8 cellular contexts compared by ENCODE assay signal in genomic region chr20:50110141-50111047, GRCh38. TPM values are rescaled to one million over a fixed set of nuclear protein-coding genes. Genes with fewer than 3 reads are reported as not detected.
DNase-seq lines count a peak whose midpoint lies in the region; ATAC-seq and TF ChIP-seq lines count a peak whose summit lies in the region.

No MANE protein-coding gene starts in this region.

- BruUV-seq in IMR-90 (replicated peaks; lab: Mats Ljungman, UMichigan), result no TSS peak

- CTCF ChIA-PET in IMR-90 (lab: Yijun Ruan, JAX), result interaction anchor here (0.6 to 1.1 kb wide), 2 partner anchors 22 to 639 kb away, joined by 4 read pairs; no protein-coding TSS in a partner anchor

- no peak overlapping the region for H3K4ac ChIP-seq in IMR-90 (ENCODE audit: low read depth, low read length)

- H2BK15ac ChIP-seq in IMR-90 (ENCODE audit: low read depth, low read length), result no peak overlapping the region

- no peak overlapping the region for H3K9ac ChIP-seq in IMR-90 (ENCODE audit: low read depth, low read length)
- H3K9ac ChIP-seq in iPS-15b (ENCODE audit: low read depth, low read length), result no peak overlapping the region
- peak overlapping the region; percentile 13 to 36 for H3K9ac ChIP-seq in stomach smooth muscle (ENCODE audit: low read length in 2 of 2)

- H2AK5ac ChIP-seq in IMR-90 (ENCODE audit: low read depth, low read length), result peak overlapping the region; percentile 30

- H2BK120ac ChIP-seq in IMR-90 (ENCODE audit: low read depth, low read length), result no peak overlapping the region

- H3K18ac ChIP-seq in IMR-90 (ENCODE audit: low read depth, low read length), result no peak overlapping the region

- no peak overlapping the region for H4K91ac ChIP-seq in IMR-90 (ENCODE audit: insufficient read depth, low read depth, low read length)

- peak overlapping the region; percentile 42 for H2BK5ac ChIP-seq in IMR-90 (ENCODE audit: low read depth, low read length, poor library complexity, severe bottlenecking)

- H3K79me1 ChIP-seq in IMR-90 (ENCODE audit: low read depth in 1 of 2, low read length in 2 of 2), result peaks cover 21 to 77% of the 10 kb centered on the region in 2 experiments

- peak overlapping the region; percentile 100 for H3K4me3 Mint-ChIP-seq in activated T-helper 1 cell treated with anti-CD3 and anti-CD28 coated beads, Interleukin-12 subunit alpha, Interleukin-12 subunit beta, Interleukin-2, Interleukin-4 antibody, amounts not matched to agents 30 ng/mL and 10 ng/mL and 1 ng/mL, durations not matched to agents 14 hours and 24 hours and 36 hours

- H3K27ac Mint-ChIP-seq in activated T-helper 1 cell treated with anti-CD3 and anti-CD28 coated beads, Interleukin-12 subunit alpha, Interleukin-12 subunit beta, Interleukin-2, Interleukin-4 antibody, amounts not matched to agents 30 ng/mL and 10 ng/mL and 1 ng/mL, durations not matched to agents 14 hours and 24 hours and 36 hours, result peak overlapping the region; percentile 87

- DNase-seq in heart left ventricle (no peak), Right ventricle myocardium inferior (ENCODE audit: missing footprints) (no peak), IMR-90 (no peak), NCI-H2196 treated with DMSO at 0.1 percent for 48 hours (lab: John Stamatoyannopoulos, UW; ENCODE audit: unreplicated experiment) (no peak), 8988T (no peak)
- DNase-seq in activated T-helper 1 cell treated with anti-CD3 and anti-CD28 coated beads, Interleukin-12 subunit alpha, Interleukin-12 subunit beta, Interleukin-2, Interleukin-4 antibody, amounts not matched to agents 30 ng/mL and 10 ng/mL and 1 ng/mL, durations not matched to agents 14 hours and 24 hours and 36 hours (ENCODE audit: low spot score), result peak; percentile 52

- peaks cover 30% of the 10 kb centered on the region for H3K9me1 ChIP-seq in IMR-90 (ENCODE audit: insufficient read depth, low read length)

- peak overlapping the region in 1 of 2 experiments; percentile 39; a peak in 1 of 4 replicates for H4K8ac ChIP-seq in IMR-90 (ENCODE audit: low read depth in 2 of 2, low read length in 2 of 2)

- ATAC-seq in heart left ventricle, result no peak
- no peak for ATAC-seq in Right ventricle myocardium inferior
- no peak for ATAC-seq in IMR-90 (ENCODE audit: low read depth)

- H3K27ac ChIP-seq in heart left ventricle (peak overlapping the region in 9 of 12 donors; percentile 13 to 100 (median 97)), IMR-90 (ENCODE audit: insufficient read depth, low read length) (0 out of 2 replicates have a peak overlapping the region, but pooled peaks have one; percentile 16), stomach smooth muscle (ENCODE audit: low read length) (peak overlapping the region; percentile 96)

- peak overlapping the region; percentile 95 for H3K4me2 ChIP-seq in IMR-90 (ENCODE audit: low read depth, low read length)

- no peaks in the 10 kb centered on the region for H3K27me3 Mint-ChIP-seq in activated T-helper 1 cell treated with anti-CD3 and anti-CD28 coated beads, Interleukin-12 subunit alpha, Interleukin-12 subunit beta, Interleukin-2, Interleukin-4 antibody, amounts not matched to agents 30 ng/mL and 10 ng/mL and 1 ng/mL, durations not matched to agents 14 hours and 24 hours and 36 hours (ENCODE audit: insufficient read depth)

- no peak overlapping the region for H2AFZ ChIP-seq in IMR-90 (replicated peaks; ENCODE audit: low read length, poor library complexity)

- H4K20me1 ChIP-seq in IMR-90 (ENCODE audit: insufficient read depth, low read length), result peaks cover 68% of the 10 kb centered on the region

- H3K36me3 Mint-ChIP-seq in activated T-helper 1 cell treated with anti-CD3 and anti-CD28 coated beads, Interleukin-12 subunit alpha, Interleukin-12 subunit beta, Interleukin-2, Interleukin-4 antibody, amounts not matched to agents 30 ng/mL and 10 ng/mL and 1 ng/mL, durations not matched to agents 14 hours and 24 hours and 36 hours (ENCODE audit: low read depth), result peaks cover 19% of the 10 kb centered on the region

- H3K23ac ChIP-seq in IMR-90 (ENCODE audit: low read depth, low read length), result peak overlapping the region; percentile 55

- H3K56ac ChIP-seq in IMR-90 (ENCODE audit: extremely low read depth, insufficient read depth, low read length), result no peak overlapping the region

- intact Hi-C loops in heart left ventricle (cut with DNase I) (loop anchor here in 2 of 10 donors (10.0 kb wide), 2 partner anchors 354 to 364 kb away; no protein-coding TSS in a partner anchor), Right ventricle myocardium inferior (cut with DNase I) (loop anchor here (10.0 kb wide), 1 partner anchor 624 kb away; the partner anchor contains the start of gene PARD6B), IMR-90 (cut with micrococcal nuclease) (no loop called here)
- intact Hi-C loops in activated T-helper 1 cell treated with anti-CD3 and anti-CD28 coated beads, Interleukin-12 subunit alpha, Interleukin-12 subunit beta, Interleukin-2, Interleukin-4 antibody, amounts not matched to agents 30 ng/mL and 10 ng/mL and 1 ng/mL, durations not matched to agents 14 hours and 24 hours and 36 hours (cut with micrococcal nuclease), result loop anchor here (1.0 to 10.0 kb wide), 8 partner anchors 229 to 923 kb away; partner anchors contain the start of genes DDX27, SLC9A8 and STAU1

- dilution Hi-C loops in IMR-90 (cut with HindIII; ENCODE audit: low sequenced_read_pairs, unreplicated experiment), result no loop called here

- peaks cover 19 to 91% (median 79%) of the 10 kb centered on the region in 12 donors for H3K4me1 ChIP-seq in heart left ventricle
- H3K4me1 ChIP-seq in IMR-90 (ENCODE audit: control insufficient read depth, insufficient read depth, low read length), result peaks cover 38% of the 10 kb centered on the region
- peaks cover 24% of the 10 kb centered on the region for H3K4me1 ChIP-seq in iPS-15b (ENCODE audit: control insufficient read depth, insufficient read depth, low read length)
- peaks cover 72% of the 10 kb centered on the region for H3K4me1 ChIP-seq in stomach smooth muscle (ENCODE audit: control insufficient read depth, insufficient read depth, low read length)

- no peaks in the 10 kb centered on the region for H3K9me3 Mint-ChIP-seq in activated T-helper 1 cell treated with anti-CD3 and anti-CD28 coated beads, Interleukin-12 subunit alpha, Interleukin-12 subunit beta, Interleukin-2, Interleukin-4 antibody, amounts not matched to agents 30 ng/mL and 10 ng/mL and 1 ng/mL, durations not matched to agents 14 hours and 24 hours and 36 hours

- no peak for TF ChIP-seq CTCF in heart left ventricle (IDR thresholded peaks at IDR 0.05)
- TF ChIP-seq CTCF in IMR-90 (conservative IDR thresholded peaks at IDR 0.05; ENCODE audit: low read depth, low read length), result no peak

- 18 to 28% (median 21%) methylated on average over 4 of the region's 4 CpGs for WGBS in heart left ventricle, 4 donors
- WGBS in IMR-90 (ENCODE audit: extremely low coverage in 2 of 2, insufficient read length in 1 of 2), 2 experiments, result 91% methylated on average over 1 of the region's 4 CpGs; no CpG with 5 or more reads in 1 of the 2 experiments

- no peak overlapping the region for H4K5ac ChIP-seq in IMR-90 (ENCODE audit: low read depth, low read length)

- POLR2A ChIA-PET in IMR-90 (lab: Charles Lee; ENCODE audit: unreplicated experiment), result no interaction called here

- H3K4me3 ChIP-seq in heart left ventricle, result peak overlapping the region in 4 of 12 donors; percentile 89 to 98 (median 93)
- no peak overlapping the region for H3K4me3 ChIP-seq in IMR-90 (ENCODE audit: insufficient read depth, low read depth, low read length)
- H3K4me3 ChIP-seq in iPS-15b (ENCODE audit: low read depth, low read length), result peak overlapping the region; percentile 6
- peak overlapping the region in 1 of 2 donors; percentile 92 for H3K4me3 ChIP-seq in stomach smooth muscle (ENCODE audit: low read length in 2 of 2)

- TF ChIP-seq POLR2A in heart left ventricle (IDR thresholded peaks at IDR 0.05) (no peak), IMR-90 (IDR thresholded peaks at IDR 0.05; ENCODE audit: low read depth, low read length) (no peak; the same call in 1 of the 2 replicates)

- H3K27me3 ChIP-seq in heart left ventricle, result no peaks in the 10 kb centered on the region
- no peaks in the 10 kb centered on the region for H3K27me3 ChIP-seq in IMR-90 (ENCODE audit: control insufficient read depth, insufficient read depth, low read length)
- H3K27me3 ChIP-seq in iPS-15b (ENCODE audit: control insufficient read depth, insufficient read depth, low read length), result no peaks in the 10 kb centered on the region
- no peaks in the 10 kb centered on the region for H3K27me3 ChIP-seq in stomach smooth muscle (ENCODE audit: control insufficient read depth in 1 of 2, insufficient read depth in 2 of 2, low read length in 2 of 2)

- peaks cover 73% of the 10 kb centered on the region for H3K4me1 Mint-ChIP-seq in activated T-helper 1 cell treated with anti-CD3 and anti-CD28 coated beads, Interleukin-12 subunit alpha, Interleukin-12 subunit beta, Interleukin-2, Interleukin-4 antibody, amounts not matched to agents 30 ng/mL and 10 ng/mL and 1 ng/mL, durations not matched to agents 14 hours and 24 hours and 36 hours (ENCODE audit: low read depth)

- no peak overlapping the region for H2BK20ac ChIP-seq in IMR-90 (ENCODE audit: low read depth, low read length)

- TF ChIP-seq RAD21 in IMR-90 (IDR thresholded peaks at IDR 0.05; ENCODE audit: low read length), result no peak

- peak overlapping the region; percentile 16; the same call in 1 of the 2 replicates for H3K14ac ChIP-seq in IMR-90 (replicated peaks; ENCODE audit: low read depth, low read length)

- peaks cover 0 to 15% (median 0%) of the 10 kb centered on the region in 9 donors for H3K36me3 ChIP-seq in heart left ventricle
- peaks cover 5% of the 10 kb centered on the region for H3K36me3 ChIP-seq in IMR-90 (ENCODE audit: control insufficient read depth, insufficient read depth, low read length)
- no peaks in the 10 kb centered on the region for H3K36me3 ChIP-seq in iPS-15b (ENCODE audit: control insufficient read depth, insufficient read depth, low read length)
- no peaks in the 10 kb centered on the region for H3K36me3 ChIP-seq in stomach smooth muscle (ENCODE audit: control insufficient read depth in 2 of 2, insufficient read depth in 2 of 2, low read length in 2 of 2)

- in situ Hi-C loops in IMR-90 (cut with MboI; ENCODE audit: low sequenced_read_pairs), result no loop called here

- no peak overlapping the region for H2AK9ac ChIP-seq in IMR-90 (replicated peaks; ENCODE audit: low read depth, low read length, poor library complexity)

- H3K9me3 ChIP-seq in heart left ventricle, result no peaks in the 10 kb centered on the region
- no peaks in the 10 kb centered on the region for H3K9me3 ChIP-seq in IMR-90 (ENCODE audit: control insufficient read depth, insufficient read depth, low read length)
- H3K9me3 ChIP-seq in iPS-15b (ENCODE audit: control insufficient read depth, insufficient read depth, low read length), result no peaks in the 10 kb centered on the region
- H3K9me3 ChIP-seq in stomach smooth muscle (ENCODE audit: control insufficient read depth in 2 of 2, low read length in 2 of 2), result no peaks in the 10 kb centered on the region

RNA-seq across cellular contexts. Expression of gene UBE2V1, which starts 2.6 kb away (rescaled TPM):
- total RNA-seq in heart left ventricle (100 to 1,000 TPM in 1 of 9 donors, 10 to 100 TPM in 8; 54.2 to 105 (median 84.8) TPM), Right ventricle myocardium inferior (74.3 TPM), IMR-90 (2012; rRNA removed) (20.1 and 41.4 TPM in 2 replicates)
- polyA plus RNA-seq in heart left ventricle (10 to 100 TPM; 73.0 to 73.9 TPM), IMR-90 (2012; rRNA removed) (128 and 138 TPM in 2 replicates)
- polyA plus RNA-seq in IMR-90 (2012; cell fraction: cytosol; rRNA removed), result 46.2 and 74.3 TPM in 2 replicates
- 37.1 and 141 TPM in 2 replicates for polyA plus RNA-seq in IMR-90 (2012; cell fraction: nucleus; rRNA removed; ENCODE audit: low replicate concordance)
- total RNA-seq in activated T-helper 1 cell treated with anti-CD3 and anti-CD28 coated beads, Interleukin-12 subunit alpha, Interleukin-12 subunit beta, Interleukin-2, Interleukin-4 antibody, amounts not matched to agents 30 ng/mL and 10 ng/mL and 1 ng/mL, durations not matched to agents 14 hours and 24 hours and 36 hours, result 166 and 170 TPM in 2 replicates

RNA-seq across cellular contexts. Expression of gene PEDS1, which starts 43.1 kb away (rescaled TPM):
- total RNA-seq in heart left ventricle, result 10 to 100 TPM; 13.7 to 37.4 (median 23.6) TPM
- 10 to 100 TPM; 28.4 to 35.3 TPM for polyA plus RNA-seq in heart left ventricle
- total RNA-seq in Right ventricle myocardium inferior, result 31.2 TPM
- 24.0 and 25.3 TPM in 2 replicates for total RNA-seq in IMR-90 (2012; rRNA removed)
- 59.9 and 67.6 TPM in 2 replicates for polyA plus RNA-seq in IMR-90 (2012; rRNA removed)
- polyA plus RNA-seq in IMR-90 (2012; cell fraction: cytosol; rRNA removed), result 26.9 and 58.5 TPM in 2 replicates
- 24.5 and 45.9 TPM in 2 replicates for polyA plus RNA-seq in IMR-90 (2012; cell fraction: nucleus; rRNA removed; ENCODE audit: low replicate concordance)
- 30.7 and 33.4 TPM in 2 replicates for total RNA-seq in activated T-helper 1 cell treated with anti-CD3 and anti-CD28 coated beads, Interleukin-12 subunit alpha, Interleukin-12 subunit beta, Interleukin-2, Interleukin-4 antibody, amounts not matched to agents 30 ng/mL and 10 ng/mL and 1 ng/mL, durations not matched to agents 14 hours and 24 hours and 36 hours

Comparison
In these comparisons a context has a peak if more than half of its experiments do, and no peak if none do; other contexts are left out.
1. H3K27ac ChIP-seq: peak in every context shown above with its lines; median percentile 97 in heart left ventricle; 96 in stomach smooth muscle; 16 in IMR-90.
2. H3K9ac ChIP-seq: peak in stomach smooth muscle (2 of 2); none in IMR-90 (single experiment) and iPS-15b (single experiment).